In the genomic region with DNA sequence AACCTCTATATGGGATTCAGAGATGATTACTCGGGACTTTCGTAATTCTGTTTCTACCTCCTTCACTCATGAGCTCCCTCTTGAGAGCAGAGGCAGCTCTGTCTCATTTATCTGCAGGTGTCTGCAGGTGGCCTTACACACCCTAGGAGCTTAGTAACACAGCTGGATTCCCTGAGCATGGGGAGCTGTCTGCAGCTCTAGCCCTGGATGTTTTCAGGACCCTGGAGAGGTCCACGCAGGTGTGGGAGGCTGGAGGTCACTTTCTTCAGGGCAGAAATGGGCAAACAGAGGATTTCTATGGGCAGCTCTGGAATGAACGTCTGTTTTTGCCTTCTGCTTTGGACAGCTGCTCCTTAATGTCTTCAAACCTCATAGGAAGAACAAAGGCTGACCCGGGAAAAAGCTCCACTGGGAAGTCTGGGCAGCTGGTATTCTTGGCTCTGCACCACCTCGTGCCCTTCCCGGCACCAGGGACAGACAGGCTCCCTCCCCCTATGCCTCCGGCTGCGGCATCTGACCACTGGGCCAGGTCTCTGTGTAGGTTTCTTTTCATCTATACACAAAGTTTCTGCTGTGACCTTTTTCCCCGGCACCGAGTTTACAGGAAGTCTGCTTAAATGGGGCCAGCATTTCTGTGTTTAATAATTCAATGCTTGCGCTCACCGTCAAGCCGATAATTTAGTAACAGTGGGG, we compare ENCODE assay signal across 12 cellular contexts.
DNase-seq lines count a peak whose midpoint lies in the region; ATAC-seq, FAIRE-seq and TF ChIP-seq lines count a peak whose summit lies in the region.
"Had no signal": no experiment of that assay in that cellular context is flagged by ENCODE, and none has a peak within 500 bp of the region (broad histone marks: within the 10 kb centered on the region; RNA-seq: fewer than 3 reads in every experiment).

No MANE protein-coding gene starts in this region.

- H3K36me3 Mint-ChIP-seq in activated CD4-positive, alpha-beta T cell treated with anti-CD3 and anti-CD28 coated beads, Interleukin-2, amount 10 ng/mL, durations not matched to agents 7 days and 5 days (ENCODE audit: low read depth), result no peaks in the 10 kb centered on the region

- H3K27me3 Mint-ChIP-seq in activated CD4-positive, alpha-beta T cell treated with anti-CD3 and anti-CD28 coated beads, Interleukin-2, amount 10 ng/mL, durations not matched to agents 7 days and 5 days, result no peaks in the 10 kb centered on the region
- H3K27me3 Mint-ChIP-seq: stimulated activated naive CD8-positive, alpha-beta T cell treated with anti-CD3 and anti-CD28 coated beads, Interleukin-15, Interleukin-2, amounts not matched to agents 100 ng/mL and 50 ng/mL, for 24 hours had no signal

- no peaks in the 10 kb centered on the region for H3K4me1 ChIP-seq in small intestine (ENCODE audit: control insufficient read depth in 2 of 2, insufficient read depth in 1 of 2, low read depth in 1 of 2, low read length in 1 of 2)

- no peak for ATAC-seq in left colon

- H3K27ac Mint-ChIP-seq in activated CD4-positive, alpha-beta T cell treated with anti-CD3 and anti-CD28 coated beads, Interleukin-2, amount 10 ng/mL, durations not matched to agents 7 days and 5 days, result no peak overlapping the region
- H3K27ac Mint-ChIP-seq: stimulated activated naive CD8-positive, alpha-beta T cell treated with anti-CD3 and anti-CD28 coated beads, Interleukin-15, Interleukin-2, amounts not matched to agents 100 ng/mL and 50 ng/mL, for 24 hours had no signal

- POLR2A ChIA-PET in activated CD4-positive, alpha-beta T cell treated with anti-CD3 and anti-CD28 coated beads, Interleukin-2, amount 10 ng/mL, durations not matched to agents 7 days and 5 days (lab: Charles Lee), result no interaction called here

- H3K9me3 Mint-ChIP-seq in activated CD4-positive, alpha-beta T cell treated with anti-CD3 and anti-CD28 coated beads, Interleukin-2, amount 10 ng/mL, durations not matched to agents 7 days and 5 days, result peaks cover 4% of the 10 kb centered on the region
- H3K9me3 Mint-ChIP-seq: stimulated activated naive CD8-positive, alpha-beta T cell treated with anti-CD3 and anti-CD28 coated beads, Interleukin-15, Interleukin-2, amounts not matched to agents 100 ng/mL and 50 ng/mL, for 24 hours had no signal

- H3K4me3 Mint-ChIP-seq in activated CD4-positive, alpha-beta T cell treated with anti-CD3 and anti-CD28 coated beads, Interleukin-2, amount 10 ng/mL, durations not matched to agents 7 days and 5 days, result no peak overlapping the region
- H3K4me3 Mint-ChIP-seq: stimulated activated naive CD8-positive, alpha-beta T cell treated with anti-CD3 and anti-CD28 coated beads, Interleukin-15, Interleukin-2, amounts not matched to agents 100 ng/mL and 50 ng/mL, for 24 hours had no signal

- no peak overlapping the region for H3K4me3 ChIP-seq in small intestine (ENCODE audit: low read depth in 1 of 2, low read length in 2 of 2)

- TF ChIP-seq CTCF in D721Med (IDR thresholded peaks at IDR 0.05; ENCODE audit: insufficient read depth, missing control alignments), result no peak

- H3K27ac ChIP-seq in small intestine (ENCODE audit: low read depth in 1 of 2, low read length in 1 of 2), result no peak overlapping the region

- H3K9me3 ChIP-seq in small intestine (ENCODE audit: control insufficient read depth, low read depth), result no peaks in the 10 kb centered on the region

- no peaks in the 10 kb centered on the region for H3K36me3 ChIP-seq in small intestine (ENCODE audit: control insufficient read depth in 2 of 2, insufficient read depth in 2 of 2, low read length in 2 of 2)

- no peaks in the 10 kb centered on the region for H3K4me1 Mint-ChIP-seq in activated CD4-positive, alpha-beta T cell treated with anti-CD3 and anti-CD28 coated beads, Interleukin-2, amount 10 ng/mL, durations not matched to agents 7 days and 5 days

- CTCF ChIA-PET in activated CD4-positive, alpha-beta T cell treated with anti-CD3 and anti-CD28 coated beads, Interleukin-2, amount 10 ng/mL, durations not matched to agents 7 days and 5 days (lab: Charles Lee), result no interaction called here

- peak; percentile 12 for DNase-seq in activated CD4-positive, alpha-beta T cell treated with anti-CD3 and anti-CD28 coated beads, Interleukin-2, amount 10 ng/mL, durations not matched to agents 7 days and 5 days
- no peak for DNase-seq in activated CD4-positive, alpha-beta T cell treated with anti-CD3 and anti-CD28 coated beads, Interleukin-2, amount 50 U/mL, for 1 hour
- DNase-seq in foreskin melanocyte, result peak; percentile 16
- peak; percentile 3 for DNase-seq in small intestine
- no peak for DNase-seq in left colon
- no peak for DNase-seq in cerebellar nuclear complex (lab: John Stamatoyannopoulos, UW)
- DNase-seq in D721Med (ENCODE audit: insufficient read length, low spot score), result no peak
- DNase-seq: activated naive CD4-positive, alpha-beta T cell; IMR-90; T1000 had no signal

- no peaks in the 10 kb centered on the region for H3K27me3 ChIP-seq in small intestine (ENCODE audit: control insufficient read depth in 2 of 2, insufficient read depth in 2 of 2, low read length in 2 of 2)

- FAIRE-seq in small intestine (lab: Jason Lieb, UNC), result no peak
- FAIRE-seq in D721Med (lab: Jason Lieb, UNC), result no peak

- WGBS in small intestine, 3 donors, result 44 to 50% (median 46%) methylated on average over 14 of the region's 14 CpGs

- intact Hi-C loops in left colon (cut with DNase I, micrococcal nuclease), result no loop called here

TF ChIP-seq in PFSK-1, 5 proteins besides CTCF, POLR2A, EP300 and RAD21:
- no peak for TF ChIP-seq TAF1 (IDR thresholded peaks at IDR 0.05; ENCODE audit: borderline replicate concordance, insufficient read depth, low read length)
- TF ChIP-seq, protein P1, sequence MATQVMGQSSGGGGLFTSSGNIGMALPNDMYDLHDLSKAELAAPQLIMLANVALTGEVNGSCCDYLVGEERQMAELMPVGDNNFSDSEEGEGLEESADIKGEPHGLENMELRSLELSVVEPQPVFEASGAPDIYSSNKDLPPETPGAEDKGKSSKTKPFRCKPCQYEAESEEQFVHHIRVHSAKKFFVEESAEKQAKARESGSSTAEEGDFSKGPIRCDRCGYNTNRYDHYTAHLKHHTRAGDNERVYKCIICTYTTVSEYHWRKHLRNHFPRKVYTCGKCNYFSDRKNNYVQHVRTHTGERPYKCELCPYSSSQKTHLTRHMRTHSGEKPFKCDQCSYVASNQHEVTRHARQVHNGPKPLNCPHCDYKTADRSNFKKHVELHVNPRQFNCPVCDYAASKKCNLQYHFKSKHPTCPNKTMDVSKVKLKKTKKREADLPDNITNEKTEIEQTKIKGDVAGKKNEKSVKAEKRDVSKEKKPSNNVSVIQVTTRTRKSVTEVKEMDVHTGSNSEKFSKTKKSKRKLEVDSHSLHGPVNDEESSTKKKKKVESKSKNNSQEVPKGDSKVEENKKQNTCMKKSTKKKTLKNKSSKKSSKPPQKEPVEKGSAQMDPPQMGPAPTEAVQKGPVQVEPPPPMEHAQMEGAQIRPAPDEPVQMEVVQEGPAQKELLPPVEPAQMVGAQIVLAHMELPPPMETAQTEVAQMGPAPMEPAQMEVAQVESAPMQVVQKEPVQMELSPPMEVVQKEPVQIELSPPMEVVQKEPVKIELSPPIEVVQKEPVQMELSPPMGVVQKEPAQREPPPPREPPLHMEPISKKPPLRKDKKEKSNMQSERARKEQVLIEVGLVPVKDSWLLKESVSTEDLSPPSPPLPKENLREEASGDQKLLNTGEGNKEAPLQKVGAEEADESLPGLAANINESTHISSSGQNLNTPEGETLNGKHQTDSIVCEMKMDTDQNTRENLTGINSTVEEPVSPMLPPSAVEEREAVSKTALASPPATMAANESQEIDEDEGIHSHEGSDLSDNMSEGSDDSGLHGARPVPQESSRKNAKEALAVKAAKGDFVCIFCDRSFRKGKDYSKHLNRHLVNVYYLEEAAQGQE (IDR thresholded peaks at IDR 0.05; ENCODE audit: insufficient read depth in 1 of 2, low read depth in 2 of 2, low read length in 2 of 2), result peak; percentile 67 to 92
- no peak for TF ChIP-seq POLR2AphosphoS5 (IDR thresholded peaks at IDR 0.05; ENCODE audit: low read depth, low read length)
- no peak for TF ChIP-seq FOXP2 (optimal IDR thresholded peaks at IDR 0.05; ENCODE audit: borderline replicate concordance, extremely low read depth, extremely low read length, insufficient read depth)

Comparison
In these comparisons a context has a peak if more than half of its experiments do, and no peak if none do; other contexts are left out.
1. DNase-seq: peak in activated CD4-positive, alpha-beta T cell treated with anti-CD3 and anti-CD28 coated beads, Interleukin-2, amount 10 ng/mL, durations not matched to agents 7 days and 5 days (single experiment), foreskin melanocyte (single experiment) and small intestine (single experiment); none in activated CD4-positive, alpha-beta T cell treated with anti-CD3 and anti-CD28 coated beads, Interleukin-2, amount 50 U/mL, for 1 hour (single experiment), left colon (0 of 2), cerebellar nuclear complex (0 of 2) and D721Med (single experiment).